In the genomic region with DNA sequence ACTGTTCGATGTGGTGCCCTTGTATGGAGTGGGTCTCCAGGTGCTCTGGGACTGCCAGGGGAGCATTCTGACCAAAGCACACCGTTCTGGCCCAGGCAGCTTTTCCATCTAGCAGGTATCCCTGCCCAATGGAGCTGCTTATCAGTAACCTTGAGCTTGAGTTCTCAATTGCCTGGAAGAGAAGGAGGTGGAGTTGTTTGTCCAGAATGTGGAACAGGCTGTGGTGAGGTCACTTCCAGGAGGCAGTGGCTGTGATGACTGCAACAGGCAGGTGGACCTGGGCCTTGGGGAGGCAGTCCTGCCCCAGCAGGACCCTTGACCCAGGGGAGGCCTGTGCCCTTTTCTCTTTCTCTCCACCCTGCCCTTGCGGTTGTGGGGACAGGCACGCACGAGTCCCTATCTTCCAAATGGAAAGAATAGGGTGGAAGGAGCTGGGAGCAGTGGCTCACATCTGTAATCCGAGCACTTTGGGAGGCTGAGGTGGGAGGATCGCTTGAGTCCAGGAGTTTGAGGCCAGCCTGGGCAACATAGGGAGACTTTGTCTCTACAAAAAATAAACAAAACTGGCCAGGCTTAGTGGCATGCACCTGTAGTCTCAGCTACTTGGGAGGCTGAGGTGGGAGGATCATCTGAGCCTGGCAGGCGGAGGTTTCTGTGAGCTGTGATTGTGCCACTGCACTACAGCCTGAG, we compare ENCODE assay signal across 1 cellular context.
TF ChIP-seq lines count a peak whose summit lies in the region.

No MANE protein-coding gene starts in this region.

TF ChIP-seq in HepG2, 621 proteins besides CTCF, POLR2A, EP300 and RAD21 (continues in another document):
- TF ChIP-seq, protein P1, sequence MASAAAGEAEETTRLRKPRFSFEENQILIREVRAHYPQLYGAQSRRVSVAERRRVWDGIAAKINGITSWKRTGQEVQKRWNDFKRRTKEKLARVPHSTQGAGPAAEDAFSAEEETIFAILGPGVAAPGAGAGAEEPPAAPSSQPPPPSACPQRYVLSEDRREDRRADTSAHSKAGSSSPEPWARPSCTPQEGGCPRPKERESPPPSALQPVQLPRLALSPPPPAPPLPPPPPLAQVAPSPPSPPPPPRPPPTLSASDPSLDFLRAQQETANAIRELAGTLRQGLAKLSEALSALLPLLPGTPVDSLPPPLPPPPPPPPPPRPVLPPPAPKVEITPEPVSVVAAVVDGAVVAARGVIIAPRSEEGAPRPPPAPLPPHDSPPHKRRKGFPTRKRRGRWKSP (CRISPR knock-in tag; IDR thresholded peaks at IDR 0.05), result no peak
- TF ChIP-seq ZNF597 (CRISPR knock-in tag; IDR thresholded peaks at IDR 0.05) (no peak), SMAD9 (CRISPR knock-in tag; IDR thresholded peaks at IDR 0.05) (no peak), SOX6 (IDR thresholded peaks at IDR 0.05) (no peak), SOX6 (CRISPR knock-in tag; IDR thresholded peaks at IDR 0.05) (peak; percentile 67), TBX2 (CRISPR knock-in tag; IDR thresholded peaks at IDR 0.05; ENCODE audit: borderline replicate concordance) (peak; percentile 37; the same call in 1 of the 2 replicates), HNRNPUL1 (IDR thresholded peaks at IDR 0.05; ENCODE audit: low read depth, low read length) (no peak), THAP11 (CRISPR knock-in tag; IDR thresholded peaks at IDR 0.05) (peak; percentile 28; the same call in 1 of the 2 replicates), ZNF850 (CRISPR knock-in tag; conservative IDR thresholded peaks at IDR 0.05) (no peak), MAFG (CRISPR knock-in tag; IDR thresholded peaks at IDR 0.05) (no peak), ZNF263 (CRISPR knock-in tag; IDR thresholded peaks at IDR 0.05) (0 out of 2 replicates have a peak, but pooled peaks have one; percentile 5), FOXO1 (CRISPR knock-in tag; IDR thresholded peaks at IDR 0.05) (peak; percentile 37; the same call in 1 of the 2 replicates), ZNF318 (CRISPR knock-in tag; IDR thresholded peaks at IDR 0.05) (no peak), KDM2A (CRISPR knock-in tag; IDR thresholded peaks at IDR 0.05; ENCODE audit: borderline replicate concordance, low read depth) (peak; percentile 66; the same call in 1 of the 2 replicates), SOX5 (CRISPR knock-in tag; IDR thresholded peaks at IDR 0.05; ENCODE audit: borderline replicate concordance) (peak; percentile 59; the same call in 1 of the 2 replicates), CBX5 (CRISPR knock-in tag; IDR thresholded peaks at IDR 0.05; ENCODE audit: borderline replicate concordance) (peak; percentile 36; the same call in 1 of the 2 replicates), PPARG (CRISPR knock-in tag; conservative IDR thresholded peaks at IDR 0.05) (no peak), TFAP4 (IDR thresholded peaks at IDR 0.05; ENCODE audit: borderline replicate concordance, low read depth) (peak; percentile 28; the same call in 1 of the 2 replicates), ZBTB2 (CRISPR knock-in tag; IDR thresholded peaks at IDR 0.05; ENCODE audit: low read depth) (no peak), ZMYM3 (CRISPR knock-in tag; IDR thresholded peaks at IDR 0.05) (0 out of 2 replicates have a peak, but pooled peaks have one; percentile 19), IRF2 (CRISPR knock-in tag; IDR thresholded peaks at IDR 0.05) (no peak), ZNF44 (CRISPR knock-in tag; IDR thresholded peaks at IDR 0.05) (no peak), DMAP1 (CRISPR knock-in tag; IDR thresholded peaks at IDR 0.05) (no peak), ISX (CRISPR knock-in tag; conservative IDR thresholded peaks at IDR 0.05) (no peak), CC2D1A (CRISPR knock-in tag; IDR thresholded peaks at IDR 0.05) (no peak), ZNF782 (CRISPR knock-in tag; IDR thresholded peaks at IDR 0.05; ENCODE audit: borderline replicate concordance) (peak; percentile 91; the same call in 1 of the 2 replicates), HNRNPK (IDR thresholded peaks at IDR 0.05; ENCODE audit: low read depth, low read length, poor library complexity, severe bottlenecking) (no peak), ZMYM2 (CRISPR knock-in tag; IDR thresholded peaks at IDR 0.05) (0 out of 2 replicates have a peak, but pooled peaks have one; percentile 42), ZFX (CRISPR knock-in tag; IDR thresholded peaks at IDR 0.05; ENCODE audit: low read depth) (peak; percentile 39; the same call in 1 of the 2 replicates), MBNL3 (CRISPR knock-in tag; conservative IDR thresholded peaks at IDR 0.05) (no peak), NR2F1 (CRISPR knock-in tag; IDR thresholded peaks at IDR 0.05) (peak in 1 of 2 experiments; percentile 24; a peak in 1 of 4 replicates), ZNF703 (CRISPR knock-in tag; IDR thresholded peaks at IDR 0.05; ENCODE audit: borderline replicate concordance) (no peak)
- TF ChIP-seq, protein P2, sequence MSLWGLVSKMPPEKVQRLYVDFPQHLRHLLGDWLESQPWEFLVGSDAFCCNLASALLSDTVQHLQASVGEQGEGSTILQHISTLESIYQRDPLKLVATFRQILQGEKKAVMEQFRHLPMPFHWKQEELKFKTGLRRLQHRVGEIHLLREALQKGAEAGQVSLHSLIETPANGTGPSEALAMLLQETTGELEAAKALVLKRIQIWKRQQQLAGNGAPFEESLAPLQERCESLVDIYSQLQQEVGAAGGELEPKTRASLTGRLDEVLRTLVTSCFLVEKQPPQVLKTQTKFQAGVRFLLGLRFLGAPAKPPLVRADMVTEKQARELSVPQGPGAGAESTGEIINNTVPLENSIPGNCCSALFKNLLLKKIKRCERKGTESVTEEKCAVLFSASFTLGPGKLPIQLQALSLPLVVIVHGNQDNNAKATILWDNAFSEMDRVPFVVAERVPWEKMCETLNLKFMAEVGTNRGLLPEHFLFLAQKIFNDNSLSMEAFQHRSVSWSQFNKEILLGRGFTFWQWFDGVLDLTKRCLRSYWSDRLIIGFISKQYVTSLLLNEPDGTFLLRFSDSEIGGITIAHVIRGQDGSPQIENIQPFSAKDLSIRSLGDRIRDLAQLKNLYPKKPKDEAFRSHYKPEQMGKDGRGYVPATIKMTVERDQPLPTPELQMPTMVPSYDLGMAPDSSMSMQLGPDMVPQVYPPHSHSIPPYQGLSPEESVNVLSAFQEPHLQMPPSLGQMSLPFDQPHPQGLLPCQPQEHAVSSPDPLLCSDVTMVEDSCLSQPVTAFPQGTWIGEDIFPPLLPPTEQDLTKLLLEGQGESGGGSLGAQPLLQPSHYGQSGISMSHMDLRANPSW (CRISPR knock-in tag; IDR thresholded peaks at IDR 0.05; ENCODE audit: borderline replicate concordance), result no peak
- TF ChIP-seq, protein P3, sequence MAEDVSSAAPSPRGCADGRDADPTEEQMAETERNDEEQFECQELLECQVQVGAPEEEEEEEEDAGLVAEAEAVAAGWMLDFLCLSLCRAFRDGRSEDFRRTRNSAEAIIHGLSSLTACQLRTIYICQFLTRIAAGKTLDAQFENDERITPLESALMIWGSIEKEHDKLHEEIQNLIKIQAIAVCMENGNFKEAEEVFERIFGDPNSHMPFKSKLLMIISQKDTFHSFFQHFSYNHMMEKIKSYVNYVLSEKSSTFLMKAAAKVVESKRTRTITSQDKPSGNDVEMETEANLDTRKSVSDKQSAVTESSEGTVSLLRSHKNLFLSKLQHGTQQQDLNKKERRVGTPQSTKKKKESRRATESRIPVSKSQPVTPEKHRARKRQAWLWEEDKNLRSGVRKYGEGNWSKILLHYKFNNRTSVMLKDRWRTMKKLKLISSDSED (CRISPR knock-in tag; IDR thresholded peaks at IDR 0.05), result no peak
- TF ChIP-seq, protein P4, sequence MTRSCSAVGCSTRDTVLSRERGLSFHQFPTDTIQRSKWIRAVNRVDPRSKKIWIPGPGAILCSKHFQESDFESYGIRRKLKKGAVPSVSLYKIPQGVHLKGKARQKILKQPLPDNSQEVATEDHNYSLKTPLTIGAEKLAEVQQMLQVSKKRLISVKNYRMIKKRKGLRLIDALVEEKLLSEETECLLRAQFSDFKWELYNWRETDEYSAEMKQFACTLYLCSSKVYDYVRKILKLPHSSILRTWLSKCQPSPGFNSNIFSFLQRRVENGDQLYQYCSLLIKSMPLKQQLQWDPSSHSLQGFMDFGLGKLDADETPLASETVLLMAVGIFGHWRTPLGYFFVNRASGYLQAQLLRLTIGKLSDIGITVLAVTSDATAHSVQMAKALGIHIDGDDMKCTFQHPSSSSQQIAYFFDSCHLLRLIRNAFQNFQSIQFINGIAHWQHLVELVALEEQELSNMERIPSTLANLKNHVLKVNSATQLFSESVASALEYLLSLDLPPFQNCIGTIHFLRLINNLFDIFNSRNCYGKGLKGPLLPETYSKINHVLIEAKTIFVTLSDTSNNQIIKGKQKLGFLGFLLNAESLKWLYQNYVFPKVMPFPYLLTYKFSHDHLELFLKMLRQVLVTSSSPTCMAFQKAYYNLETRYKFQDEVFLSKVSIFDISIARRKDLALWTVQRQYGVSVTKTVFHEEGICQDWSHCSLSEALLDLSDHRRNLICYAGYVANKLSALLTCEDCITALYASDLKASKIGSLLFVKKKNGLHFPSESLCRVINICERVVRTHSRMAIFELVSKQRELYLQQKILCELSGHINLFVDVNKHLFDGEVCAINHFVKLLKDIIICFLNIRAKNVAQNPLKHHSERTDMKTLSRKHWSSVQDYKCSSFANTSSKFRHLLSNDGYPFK (CRISPR knock-in tag; IDR thresholded peaks at IDR 0.05; ENCODE audit: borderline replicate concordance), result no peak
